In the genomic region with DNA sequence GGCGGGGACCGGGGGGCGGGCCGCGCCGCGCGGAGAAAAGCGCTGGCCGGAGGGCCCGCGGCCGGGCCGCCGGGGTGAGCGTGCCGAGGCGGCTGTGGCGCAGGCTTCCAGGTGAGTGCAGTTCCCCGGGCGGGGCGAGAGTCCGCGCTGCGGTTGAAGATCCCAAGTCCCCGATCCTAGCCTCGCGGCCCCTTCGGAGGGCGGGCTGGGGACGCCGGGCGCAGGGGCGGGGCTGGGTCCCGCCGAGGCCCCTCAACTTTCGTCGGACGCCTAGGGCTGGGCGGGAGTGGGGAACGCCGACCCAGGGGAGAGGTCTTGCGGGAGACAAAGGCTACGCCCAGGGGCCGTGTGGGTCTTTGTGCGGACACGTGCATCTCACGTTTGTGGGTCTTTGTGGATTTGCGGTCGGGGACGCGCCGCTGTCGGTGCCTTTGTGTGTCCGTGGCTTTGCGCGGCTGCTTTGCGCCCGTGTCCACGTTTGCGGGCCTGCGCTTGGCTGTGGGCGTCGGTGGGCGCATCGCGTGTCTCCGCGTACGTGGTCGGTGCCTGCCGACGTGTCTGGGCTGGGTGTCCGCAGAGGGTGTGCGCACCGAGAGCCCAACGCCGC, we compare ENCODE assay signal across 1 cellular context.
A peak's percentile ranks its signal among the peaks of the same experiment; 100 is the strongest.
TF ChIP-seq lines count a peak whose summit lies in the region.

A gene with protein sequence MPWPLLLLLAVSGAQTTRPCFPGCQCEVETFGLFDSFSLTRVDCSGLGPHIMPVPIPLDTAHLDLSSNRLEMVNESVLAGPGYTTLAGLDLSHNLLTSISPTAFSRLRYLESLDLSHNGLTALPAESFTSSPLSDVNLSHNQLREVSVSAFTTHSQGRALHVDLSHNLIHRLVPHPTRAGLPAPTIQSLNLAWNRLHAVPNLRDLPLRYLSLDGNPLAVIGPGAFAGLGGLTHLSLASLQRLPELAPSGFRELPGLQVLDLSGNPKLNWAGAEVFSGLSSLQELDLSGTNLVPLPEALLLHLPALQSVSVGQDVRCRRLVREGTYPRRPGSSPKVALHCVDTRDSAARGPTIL (plus strand): TSS at position 63 of the 607 bp plus-strand sequence. CDS start 12,261 bp downstream, outside the sequence.

TF ChIP-seq in K562, 482 proteins besides CTCF, POLR2A, EP300 and RAD21 (continued from another document and continues in another):
- TF ChIP-seq, protein P1, sequence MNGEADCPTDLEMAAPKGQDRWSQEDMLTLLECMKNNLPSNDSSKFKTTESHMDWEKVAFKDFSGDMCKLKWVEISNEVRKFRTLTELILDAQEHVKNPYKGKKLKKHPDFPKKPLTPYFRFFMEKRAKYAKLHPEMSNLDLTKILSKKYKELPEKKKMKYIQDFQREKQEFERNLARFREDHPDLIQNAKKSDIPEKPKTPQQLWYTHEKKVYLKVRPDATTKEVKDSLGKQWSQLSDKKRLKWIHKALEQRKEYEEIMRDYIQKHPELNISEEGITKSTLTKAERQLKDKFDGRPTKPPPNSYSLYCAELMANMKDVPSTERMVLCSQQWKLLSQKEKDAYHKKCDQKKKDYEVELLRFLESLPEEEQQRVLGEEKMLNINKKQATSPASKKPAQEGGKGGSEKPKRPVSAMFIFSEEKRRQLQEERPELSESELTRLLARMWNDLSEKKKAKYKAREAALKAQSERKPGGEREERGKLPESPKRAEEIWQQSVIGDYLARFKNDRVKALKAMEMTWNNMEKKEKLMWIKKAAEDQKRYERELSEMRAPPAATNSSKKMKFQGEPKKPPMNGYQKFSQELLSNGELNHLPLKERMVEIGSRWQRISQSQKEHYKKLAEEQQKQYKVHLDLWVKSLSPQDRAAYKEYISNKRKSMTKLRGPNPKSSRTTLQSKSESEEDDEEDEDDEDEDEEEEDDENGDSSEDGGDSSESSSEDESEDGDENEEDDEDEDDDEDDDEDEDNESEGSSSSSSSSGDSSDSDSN (IDR thresholded peaks at IDR 0.05; ENCODE audit: borderline replicate concordance in 1 of 2, low read depth in 2 of 2, low read length in 2 of 2) = peak in 1 of 2 experiments; percentile 78; a peak in 1 of 4 replicates
- TF ChIP-seq GTF2F1 (IDR thresholded peaks at IDR 0.05; ENCODE audit: low read depth, low read length) = no peak
- no peak for TF ChIP-seq MCM5 (IDR thresholded peaks at IDR 0.05; ENCODE audit: low read depth)
- TF ChIP-seq SETDB1 (IDR thresholded peaks at IDR 0.05; ENCODE audit: low read length) = no peak
- TF ChIP-seq, protein P2, sequence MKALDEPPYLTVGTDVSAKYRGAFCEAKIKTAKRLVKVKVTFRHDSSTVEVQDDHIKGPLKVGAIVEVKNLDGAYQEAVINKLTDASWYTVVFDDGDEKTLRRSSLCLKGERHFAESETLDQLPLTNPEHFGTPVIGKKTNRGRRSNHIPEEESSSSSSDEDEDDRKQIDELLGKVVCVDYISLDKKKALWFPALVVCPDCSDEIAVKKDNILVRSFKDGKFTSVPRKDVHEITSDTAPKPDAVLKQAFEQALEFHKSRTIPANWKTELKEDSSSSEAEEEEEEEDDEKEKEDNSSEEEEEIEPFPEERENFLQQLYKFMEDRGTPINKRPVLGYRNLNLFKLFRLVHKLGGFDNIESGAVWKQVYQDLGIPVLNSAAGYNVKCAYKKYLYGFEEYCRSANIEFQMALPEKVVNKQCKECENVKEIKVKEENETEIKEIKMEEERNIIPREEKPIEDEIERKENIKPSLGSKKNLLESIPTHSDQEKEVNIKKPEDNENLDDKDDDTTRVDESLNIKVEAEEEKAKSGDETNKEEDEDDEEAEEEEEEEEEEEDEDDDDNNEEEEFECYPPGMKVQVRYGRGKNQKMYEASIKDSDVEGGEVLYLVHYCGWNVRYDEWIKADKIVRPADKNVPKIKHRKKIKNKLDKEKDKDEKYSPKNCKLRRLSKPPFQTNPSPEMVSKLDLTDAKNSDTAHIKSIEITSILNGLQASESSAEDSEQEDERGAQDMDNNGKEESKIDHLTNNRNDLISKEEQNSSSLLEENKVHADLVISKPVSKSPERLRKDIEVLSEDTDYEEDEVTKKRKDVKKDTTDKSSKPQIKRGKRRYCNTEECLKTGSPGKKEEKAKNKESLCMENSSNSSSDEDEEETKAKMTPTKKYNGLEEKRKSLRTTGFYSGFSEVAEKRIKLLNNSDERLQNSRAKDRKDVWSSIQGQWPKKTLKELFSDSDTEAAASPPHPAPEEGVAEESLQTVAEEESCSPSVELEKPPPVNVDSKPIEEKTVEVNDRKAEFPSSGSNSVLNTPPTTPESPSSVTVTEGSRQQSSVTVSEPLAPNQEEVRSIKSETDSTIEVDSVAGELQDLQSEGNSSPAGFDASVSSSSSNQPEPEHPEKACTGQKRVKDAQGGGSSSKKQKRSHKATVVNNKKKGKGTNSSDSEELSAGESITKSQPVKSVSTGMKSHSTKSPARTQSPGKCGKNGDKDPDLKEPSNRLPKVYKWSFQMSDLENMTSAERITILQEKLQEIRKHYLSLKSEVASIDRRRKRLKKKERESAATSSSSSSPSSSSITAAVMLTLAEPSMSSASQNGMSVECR (CRISPR knock-in tag; IDR thresholded peaks at IDR 0.05) = peak; percentile 54; the same call in 1 of the 2 replicates
- TF ChIP-seq BHLHE40 (IDR thresholded peaks at IDR 0.05; ENCODE audit: low read length) = peak; percentile 90
- no peak for TF ChIP-seq ZNF780A (CRISPR knock-in tag; IDR thresholded peaks at IDR 0.05)
- TF ChIP-seq C11orf30 (IDR thresholded peaks at IDR 0.05; ENCODE audit: low read depth) = no peak
- TF ChIP-seq, protein P3, sequence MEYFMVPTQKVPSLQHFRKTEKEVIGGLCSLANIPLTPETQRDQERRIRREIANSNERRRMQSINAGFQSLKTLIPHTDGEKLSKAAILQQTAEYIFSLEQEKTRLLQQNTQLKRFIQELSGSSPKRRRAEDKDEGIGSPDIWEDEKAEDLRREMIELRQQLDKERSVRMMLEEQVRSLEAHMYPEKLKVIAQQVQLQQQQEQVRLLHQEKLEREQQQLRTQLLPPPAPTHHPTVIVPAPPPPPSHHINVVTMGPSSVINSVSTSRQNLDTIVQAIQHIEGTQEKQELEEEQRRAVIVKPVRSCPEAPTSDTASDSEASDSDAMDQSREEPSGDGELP (CRISPR knock-in tag; IDR thresholded peaks at IDR 0.05; ENCODE audit: borderline replicate concordance) = peak; percentile 57
- TF ChIP-seq CC2D1A (IDR thresholded peaks at IDR 0.05) = no peak
- peak; percentile 81 for TF ChIP-seq ZFX (CRISPR knock-in tag; IDR thresholded peaks at IDR 0.05)
- TF ChIP-seq ZFP30 (CRISPR knock-in tag; IDR thresholded peaks at IDR 0.05; ENCODE audit: borderline replicate concordance) = no peak
- TF ChIP-seq, protein P4, sequence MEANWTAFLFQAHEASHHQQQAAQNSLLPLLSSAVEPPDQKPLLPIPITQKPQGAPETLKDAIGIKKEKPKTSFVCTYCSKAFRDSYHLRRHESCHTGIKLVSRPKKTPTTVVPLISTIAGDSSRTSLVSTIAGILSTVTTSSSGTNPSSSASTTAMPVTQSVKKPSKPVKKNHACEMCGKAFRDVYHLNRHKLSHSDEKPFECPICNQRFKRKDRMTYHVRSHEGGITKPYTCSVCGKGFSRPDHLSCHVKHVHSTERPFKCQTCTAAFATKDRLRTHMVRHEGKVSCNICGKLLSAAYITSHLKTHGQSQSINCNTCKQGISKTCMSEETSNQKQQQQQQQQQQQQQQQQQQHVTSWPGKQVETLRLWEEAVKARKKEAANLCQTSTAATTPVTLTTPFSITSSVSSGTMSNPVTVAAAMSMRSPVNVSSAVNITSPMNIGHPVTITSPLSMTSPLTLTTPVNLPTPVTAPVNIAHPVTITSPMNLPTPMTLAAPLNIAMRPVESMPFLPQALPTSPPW (CRISPR knock-in tag; IDR thresholded peaks at IDR 0.05) = peak; percentile 77
- TF ChIP-seq, protein P5, sequence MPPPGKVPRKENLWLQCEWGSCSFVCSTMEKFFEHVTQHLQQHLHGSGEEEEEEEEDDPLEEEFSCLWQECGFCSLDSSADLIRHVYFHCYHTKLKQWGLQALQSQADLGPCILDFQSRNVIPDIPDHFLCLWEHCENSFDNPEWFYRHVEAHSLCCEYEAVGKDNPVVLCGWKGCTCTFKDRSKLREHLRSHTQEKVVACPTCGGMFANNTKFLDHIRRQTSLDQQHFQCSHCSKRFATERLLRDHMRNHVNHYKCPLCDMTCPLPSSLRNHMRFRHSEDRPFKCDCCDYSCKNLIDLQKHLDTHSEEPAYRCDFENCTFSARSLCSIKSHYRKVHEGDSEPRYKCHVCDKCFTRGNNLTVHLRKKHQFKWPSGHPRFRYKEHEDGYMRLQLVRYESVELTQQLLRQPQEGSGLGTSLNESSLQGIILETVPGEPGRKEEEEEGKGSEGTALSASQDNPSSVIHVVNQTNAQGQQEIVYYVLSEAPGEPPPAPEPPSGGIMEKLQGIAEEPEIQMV (tag; conservative IDR thresholded peaks at IDR 0.05; ENCODE audit: low read depth) = no peak
- TF ChIP-seq, protein P6, sequence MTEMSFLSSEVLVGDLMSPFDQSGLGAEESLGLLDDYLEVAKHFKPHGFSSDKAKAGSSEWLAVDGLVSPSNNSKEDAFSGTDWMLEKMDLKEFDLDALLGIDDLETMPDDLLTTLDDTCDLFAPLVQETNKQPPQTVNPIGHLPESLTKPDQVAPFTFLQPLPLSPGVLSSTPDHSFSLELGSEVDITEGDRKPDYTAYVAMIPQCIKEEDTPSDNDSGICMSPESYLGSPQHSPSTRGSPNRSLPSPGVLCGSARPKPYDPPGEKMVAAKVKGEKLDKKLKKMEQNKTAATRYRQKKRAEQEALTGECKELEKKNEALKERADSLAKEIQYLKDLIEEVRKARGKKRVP (CRISPR knock-in tag; IDR thresholded peaks at IDR 0.05) = 0 out of 2 replicates have a peak, but pooled peaks have one; percentile 4
- peak; percentile 34 for TF ChIP-seq U2AF1 (optimal IDR thresholded peaks at IDR 0.05; ENCODE audit: low read depth, low read length)
- peak; percentile 70; the same call in 1 of the 2 replicates for TF ChIP-seq SMAD4 (CRISPR knock-in tag; conservative IDR thresholded peaks at IDR 0.05)
- TF ChIP-seq XRCC4 (IDR thresholded peaks at IDR 0.05; ENCODE audit: extremely low read depth, insufficient read depth, insufficient read length) = no peak
- no peak for TF ChIP-seq ZNF445 (CRISPR knock-in tag; IDR thresholded peaks at IDR 0.05; ENCODE audit: low read depth)
- TF ChIP-seq NONO (IDR thresholded peaks at IDR 0.05; ENCODE audit: low read depth in 2 of 2, low read length in 1 of 2) = peak; percentile 12 to 35; a peak in 2 of 4 replicates
- TF ChIP-seq POLR3G (IDR thresholded peaks at IDR 0.05; ENCODE audit: extremely low read depth, insufficient read length, insufficient replicate concordance) = no peak
- TF ChIP-seq BCOR (IDR thresholded peaks at IDR 0.05) = peak; percentile 25; the same call in 1 of the 2 replicates
- TF ChIP-seq L3MBTL2 (IDR thresholded peaks at IDR 0.05) = peak; percentile 89
- TF ChIP-seq RFX5 (IDR thresholded peaks at IDR 0.05; ENCODE audit: low read depth, low read length) = no peak
- TF ChIP-seq TEAD1 (CRISPR knock-in tag; IDR thresholded peaks at IDR 0.05) = peak in 1 of 2 experiments; percentile 14; a peak in 1 of 4 replicates
- TF ChIP-seq, protein P7, sequence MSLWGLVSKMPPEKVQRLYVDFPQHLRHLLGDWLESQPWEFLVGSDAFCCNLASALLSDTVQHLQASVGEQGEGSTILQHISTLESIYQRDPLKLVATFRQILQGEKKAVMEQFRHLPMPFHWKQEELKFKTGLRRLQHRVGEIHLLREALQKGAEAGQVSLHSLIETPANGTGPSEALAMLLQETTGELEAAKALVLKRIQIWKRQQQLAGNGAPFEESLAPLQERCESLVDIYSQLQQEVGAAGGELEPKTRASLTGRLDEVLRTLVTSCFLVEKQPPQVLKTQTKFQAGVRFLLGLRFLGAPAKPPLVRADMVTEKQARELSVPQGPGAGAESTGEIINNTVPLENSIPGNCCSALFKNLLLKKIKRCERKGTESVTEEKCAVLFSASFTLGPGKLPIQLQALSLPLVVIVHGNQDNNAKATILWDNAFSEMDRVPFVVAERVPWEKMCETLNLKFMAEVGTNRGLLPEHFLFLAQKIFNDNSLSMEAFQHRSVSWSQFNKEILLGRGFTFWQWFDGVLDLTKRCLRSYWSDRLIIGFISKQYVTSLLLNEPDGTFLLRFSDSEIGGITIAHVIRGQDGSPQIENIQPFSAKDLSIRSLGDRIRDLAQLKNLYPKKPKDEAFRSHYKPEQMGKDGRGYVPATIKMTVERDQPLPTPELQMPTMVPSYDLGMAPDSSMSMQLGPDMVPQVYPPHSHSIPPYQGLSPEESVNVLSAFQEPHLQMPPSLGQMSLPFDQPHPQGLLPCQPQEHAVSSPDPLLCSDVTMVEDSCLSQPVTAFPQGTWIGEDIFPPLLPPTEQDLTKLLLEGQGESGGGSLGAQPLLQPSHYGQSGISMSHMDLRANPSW (CRISPR knock-in tag; IDR thresholded peaks at IDR 0.05) = peak; percentile 34; the same call in 1 of the 2 replicates
- TF ChIP-seq PML (IDR thresholded peaks at IDR 0.05; ENCODE audit: low read length) = no peak; the same call in 1 of the 2 replicates
- TF ChIP-seq EZH2 (IDR thresholded peaks at IDR 0.05; ENCODE audit: borderline replicate concordance, low read depth, low read length) = no peak
- TF ChIP-seq, protein P8, sequence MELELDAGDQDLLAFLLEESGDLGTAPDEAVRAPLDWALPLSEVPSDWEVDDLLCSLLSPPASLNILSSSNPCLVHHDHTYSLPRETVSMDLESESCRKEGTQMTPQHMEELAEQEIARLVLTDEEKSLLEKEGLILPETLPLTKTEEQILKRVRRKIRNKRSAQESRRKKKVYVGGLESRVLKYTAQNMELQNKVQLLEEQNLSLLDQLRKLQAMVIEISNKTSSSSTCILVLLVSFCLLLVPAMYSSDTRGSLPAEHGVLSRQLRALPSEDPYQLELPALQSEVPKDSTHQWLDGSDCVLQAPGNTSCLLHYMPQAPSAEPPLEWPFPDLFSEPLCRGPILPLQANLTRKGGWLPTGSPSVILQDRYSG (tag; conservative IDR thresholded peaks at IDR 0.05; ENCODE audit: low read depth) = no peak
